In genomic region chr10:114525368-114525949, GRCh38 we compare ENCODE assay signal across 9 cellular contexts.
DNase-seq lines count a peak whose midpoint lies in the region; ATAC-seq and TF ChIP-seq lines count a peak whose summit lies in the region.
"Had no signal": no experiment of that assay in that cellular context is flagged by ENCODE, and none has a peak within 500 bp of the region (broad histone marks: within the 10 kb centered on the region; RNA-seq: fewer than 3 reads in every experiment).

No MANE protein-coding gene starts in this region.

- no peaks in the 10 kb centered on the region for H3K27me3 Mint-ChIP-seq in activated naive CD4-positive, alpha-beta T cell treated with anti-CD3 and anti-CD28 coated beads for 36 hours (ENCODE audit: low read depth)
- H3K27me3 Mint-ChIP-seq in activated naive CD8-positive, alpha-beta T cell treated with anti-CD3 and anti-CD28 coated beads for 36 hours = no peaks in the 10 kb centered on the region

- intact Hi-C loops in activated naive CD4-positive, alpha-beta T cell treated with anti-CD3 and anti-CD28 coated beads for 36 hours (cut with micrococcal nuclease) = loop anchor here (5.0 kb wide), 3 partner anchors 412 to 673 kb away; partner anchors contain the start of genes DCLRE1A, NHLRC2 and TRUB1
- intact Hi-C loops in aorta (cut with DNase I) = loop anchor here in 1 of 2 donors (10.0 kb wide), 1 partner anchor 221 kb away; no protein-coding TSS in a partner anchor

- H3K27ac Mint-ChIP-seq in activated naive CD4-positive, alpha-beta T cell treated with anti-CD3 and anti-CD28 coated beads for 36 hours = peak overlapping the region; percentile 99
- peak overlapping the region; percentile 99 for H3K27ac Mint-ChIP-seq in activated naive CD8-positive, alpha-beta T cell treated with anti-CD3 and anti-CD28 coated beads for 36 hours

- H3K9me3 Mint-ChIP-seq in activated naive CD4-positive, alpha-beta T cell treated with anti-CD3 and anti-CD28 coated beads for 36 hours = no peaks in the 10 kb centered on the region
- no peaks in the 10 kb centered on the region for H3K9me3 Mint-ChIP-seq in activated naive CD8-positive, alpha-beta T cell treated with anti-CD3 and anti-CD28 coated beads for 36 hours

- H3K4me3 Mint-ChIP-seq in activated naive CD4-positive, alpha-beta T cell treated with anti-CD3 and anti-CD28 coated beads for 36 hours = peak overlapping the region; percentile 94
- peak overlapping the region; percentile 94 for H3K4me3 Mint-ChIP-seq in activated naive CD8-positive, alpha-beta T cell treated with anti-CD3 and anti-CD28 coated beads for 36 hours

- H3K27ac ChIP-seq in tibial nerve (peak overlapping the region; percentile 34 to 92 (median 85)), aorta (ENCODE audit: low read depth in 1 of 2, low read length in 2 of 2) (no peak overlapping the region)

- H3K36me3 Mint-ChIP-seq in activated naive CD4-positive, alpha-beta T cell treated with anti-CD3 and anti-CD28 coated beads for 36 hours (ENCODE audit: low read depth) = peaks cover 6% of the 10 kb centered on the region
- peaks cover 10% of the 10 kb centered on the region for H3K36me3 Mint-ChIP-seq in activated naive CD8-positive, alpha-beta T cell treated with anti-CD3 and anti-CD28 coated beads for 36 hours

- H3K9me3 ChIP-seq in tibial nerve (no peaks in the 10 kb centered on the region), aorta (ENCODE audit: control insufficient read depth, low read length) (no peaks in the 10 kb centered on the region)

- peaks cover 56% of the 10 kb centered on the region for H3K4me1 Mint-ChIP-seq in activated naive CD4-positive, alpha-beta T cell treated with anti-CD3 and anti-CD28 coated beads for 36 hours (ENCODE audit: low read depth)
- peaks cover 70% of the 10 kb centered on the region for H3K4me1 Mint-ChIP-seq in activated naive CD8-positive, alpha-beta T cell treated with anti-CD3 and anti-CD28 coated beads for 36 hours

- peak; percentile 50 for DNase-seq in activated naive CD4-positive, alpha-beta T cell treated with anti-CD3 and anti-CD28 coated beads for 36 hours
- DNase-seq in activated naive CD4-positive, alpha-beta T cell treated with Interleukin-2 at 50 U/mL for 16 hours = no peak
- no peak for DNase-seq in activated naive CD8-positive, alpha-beta T cell treated with anti-CD3 and anti-CD28 coated beads for 36 hours
- DNase-seq in kidney tubule cell (ENCODE audit: low spot score) (peak; percentile 73), tibial nerve (ENCODE audit: low spot score in 2 of 2) (no peak), aorta (no peak), NK-92 (lab: John Stamatoyannopoulos, UW; ENCODE audit: unreplicated experiment) (no peak), SHP77 treated with DMSO at 0.1 percent for 48 hours (lab: John Stamatoyannopoulos, UW) (no peak)
- DNase-seq: left cardiac atrium had no signal

- peak in 1 of 2 donors; percentile 17 for TF ChIP-seq POLR2A in tibial nerve (IDR thresholded peaks at IDR 0.05)

- no peak for TF ChIP-seq CTCF in tibial nerve (IDR thresholded peaks at IDR 0.05)

- peaks cover 0 to 52% (median 21%) of the 10 kb centered on the region in 4 donors for H3K4me1 ChIP-seq in tibial nerve
- H3K4me1 ChIP-seq in aorta (ENCODE audit: control insufficient read depth in 1 of 2, insufficient read depth in 2 of 2, low read length in 2 of 2) = peaks cover 2 to 4% of the 10 kb centered on the region in 2 donors

- CTCF ChIA-PET in activated naive CD4-positive, alpha-beta T cell treated with anti-CD3 and anti-CD28 coated beads for 36 hours (lab: Charles Lee) = interaction anchor here (0.7 to 21.9 kb wide), 11 partner anchors 9 to 296 kb away, joined by 3 to 307 read pairs (median 5); partner anchors contain the start of gene FHIP2A

- WGBS in tibial nerve, 2 donors = 47 to 56% methylated on average over 8 of the region's 8 CpGs
- 8 to 11% methylated on average over 8 of the region's 8 CpGs for WGBS in aorta, 2 donors

- peak overlapping the region; percentile 17 to 51 (median 35) for H3K4me3 ChIP-seq in tibial nerve
- peak overlapping the region in 1 of 2 donors; percentile 17 for H3K4me3 ChIP-seq in aorta (ENCODE audit: low read length in 2 of 2)

- H3K36me3 ChIP-seq in tibial nerve (no peaks in the 10 kb centered on the region), aorta (ENCODE audit: control insufficient read depth in 1 of 2, insufficient read depth in 2 of 2, low read length in 1 of 2) (no peaks in the 10 kb centered on the region)

- no peak for ATAC-seq in aorta (ENCODE audit: low FRiP score)

- peak in 1 of 2 donors; percentile 50 for TF ChIP-seq EP300 in tibial nerve (IDR thresholded peaks at IDR 0.05)

- no peaks in the 10 kb centered on the region for H3K27me3 ChIP-seq in tibial nerve
- no peaks in the 10 kb centered on the region for H3K27me3 ChIP-seq in aorta (ENCODE audit: control insufficient read depth in 1 of 2, insufficient read depth in 2 of 2, low read length in 1 of 2)

Comparison
In these comparisons a context has a peak if more than half of its experiments do, and no peak if none do; other contexts are left out.
1. DNase-seq: peak in activated naive CD4-positive, alpha-beta T cell treated with anti-CD3 and anti-CD28 coated beads for 36 hours (single experiment) and kidney tubule cell (single experiment); none in activated naive CD4-positive, alpha-beta T cell treated with Interleukin-2 at 50 U/mL for 16 hours (single experiment), activated naive CD8-positive, alpha-beta T cell treated with anti-CD3 and anti-CD28 coated beads for 36 hours (single experiment), tibial nerve (0 of 2), aorta (0 of 2), NK-92 (single experiment) and SHP77 treated with DMSO at 0.1 percent for 48 hours (single experiment).
2. H3K27ac ChIP-seq: peak in tibial nerve (4 of 4); none in aorta (0 of 2).